10 cellular contexts compared by ENCODE assay signal in genomic region chr19:3554254-3555083, GRCh38. TPM values are rescaled to one million over a fixed set of nuclear protein-coding genes. Genes with fewer than 3 reads are reported as not detected.
DNase-seq lines count a peak whose midpoint lies in the region; ATAC-seq, FAIRE-seq and TF ChIP-seq lines count a peak whose summit lies in the region.
"Had no signal": no experiment of that assay in that cellular context is flagged by ENCODE, and none has a peak within 500 bp of the region (broad histone marks: within the 10 kb centered on the region; RNA-seq: fewer than 3 reads in every experiment).

No MANE protein-coding gene starts in this region.

- H3K9ac ChIP-seq in GM12878 (ENCODE audit: control insufficient read depth, insufficient read depth, low read length): peak overlapping the region; percentile 1

- no peak for TF ChIP-seq POLR2A in GM12878 (IDR thresholded peaks at IDR 0.05; ENCODE audit: low read depth, low read length)

- H3K9me3 ChIP-seq in Caco-2 (no peaks in the 10 kb centered on the region), OCI-LY7 (ENCODE audit: low read length) (no peaks in the 10 kb centered on the region), GM12878 (replicated peaks; ENCODE audit: control insufficient read depth, insufficient read depth, low read length) (no peaks in the 10 kb centered on the region)

- ATAC-seq in GM12878: no peak

- TF ChIP-seq CTCF in Caco-2 (IDR thresholded peaks at IDR 0.05; ENCODE audit: insufficient read depth in 1 of 2, low read depth in 1 of 2, low read length in 1 of 2, severe bottlenecking in 1 of 2, unreplicated experiment in 1 of 2) (no peak), OCI-LY7 (conservative IDR thresholded peaks at IDR 0.05; ENCODE audit: low read length) (no peak), GM12878 (IDR thresholded peaks at IDR 0.05 in 2 of 3, conservative IDR thresholded peaks at IDR 0.05 in 1 of 3; ENCODE audit: control insufficient read depth in 2 of 3, extremely low read depth in 1 of 3, insufficient read depth in 1 of 3, low read depth in 3 of 3, low read length in 3 of 3) (no peak), neural crest cell (conservative IDR thresholded peaks at IDR 0.05) (no peak)

- H3K4me1 Mint-ChIP-seq in Caco-2 (ENCODE audit: low read depth, unreplicated experiment): peaks cover 10% of the 10 kb centered on the region
- H3K4me1 Mint-ChIP-seq in neural crest cell: peaks cover 25% of the 10 kb centered on the region

- H4K20me1 ChIP-seq in OCI-LY7 (ENCODE audit: insufficient read depth, low read length) (0 out of 2 replicates have a peak, but pooled peaks cover 4% of the 10 kb centered on the region), GM12878 (ENCODE audit: control insufficient read depth, insufficient read depth) (no peaks in the 10 kb centered on the region)

- WGBS in GM12878 (ENCODE audit: insufficient coverage, insufficient replicate concordance, low lambda C conversion rate, missing lambda C conversion rate): 71% methylated on average over 20 of the region's 21 CpGs

- no peaks in the 10 kb centered on the region for H3K27me3 ChIP-seq in Caco-2 (replicated peaks; ENCODE audit: control insufficient read depth, insufficient read depth, low read length)
- H3K27me3 ChIP-seq in GM12878 (replicated peaks in 1 of 2; ENCODE audit: control insufficient read depth in 2 of 2, insufficient read depth in 2 of 2, low read length in 1 of 2): no peaks in the 10 kb centered on the region

- CTCF ChIA-PET in Caco-2 (lab: Charles Lee) (no interaction called here), OCI-LY7 (lab: Charles Lee; ENCODE audit: unreplicated experiment) (no interaction called here), GM12878 (lab: Yijun Ruan, JAX) (interaction anchor here (1.1 to 3.4 kb wide), 5 partner anchors 9 to 145 kb away, joined by 3 to 20 read pairs (median 6); partner anchors contain the start of gene PIP5K1C)

- no peak for DNase-seq in Caco-2
- peak; percentile 69 for DNase-seq in OCI-LY7 (ENCODE audit: low spot score)
- DNase-seq in GM12878 (ENCODE audit: low read depth, low spot score): no peak
- DNase-seq in neural crest cell (ENCODE audit: low read depth, low spot score): no peak
- DNase-seq in HuH-7.5 (ENCODE audit: low spot score): no peak
- no peak for DNase-seq in hypothalamus (lab: John Stamatoyannopoulos, UW)
- no peak for DNase-seq in NOMO-1 treated with DMSO at 0.1 percent for 48 hours (lab: John Stamatoyannopoulos, UW; ENCODE audit: unreplicated experiment)
- no peak for DNase-seq in dedifferentiated amniotic fluid mesenchymal stem cell (ENCODE audit: extremely low spot score)

- SMC1A ChIA-PET in GM12878 (lab: Charles Lee; ENCODE audit: uncharacterized antibody, unreplicated experiment): interaction anchor here (0.6 kb wide), 1 partner anchor 49 kb away, joined by 3 read pairs; no protein-coding TSS in a partner anchor

- H3K9me3 Mint-ChIP-seq in Caco-2 (ENCODE audit: unreplicated experiment) (no peaks in the 10 kb centered on the region), neural crest cell (no peaks in the 10 kb centered on the region)

- H3K27ac Mint-ChIP-seq in Caco-2 (ENCODE audit: unreplicated experiment) (no peak overlapping the region), neural crest cell (ENCODE audit: unreplicated experiment) (peak overlapping the region; percentile 62)

- intact Hi-C loops in Caco-2 (cut with micrococcal nuclease; ENCODE audit: unreplicated experiment) (loop anchor here (10.0 kb wide), 1 partner anchor 70 kb away; the partner anchor contains the start of gene CACTIN), OCI-LY7 (cut with micrococcal nuclease; ENCODE audit: unreplicated experiment) (no loop called here), GM12878 (cut with micrococcal nuclease; ENCODE audit: unreplicated experiment) (loop anchor here (5.0 kb wide), 1 partner anchor 73 kb away; the partner anchor contains the start of gene CACTIN)

- H3K4me2 ChIP-seq in OCI-LY7 (ENCODE audit: low read length) (peak overlapping the region; percentile 72), GM12878 (ENCODE audit: control insufficient read depth, insufficient read depth) (peak overlapping the region; percentile 75)

- H2AFZ ChIP-seq in OCI-LY7 (ENCODE audit: low read length) (peak overlapping the region; percentile 6; the same call in 1 of the 2 replicates), GM12878 (ENCODE audit: control insufficient read depth, low read depth, low read length) (peak overlapping the region; percentile 35)

- in situ Hi-C loops in GM12878 (cut with MboI): no loop called here

- H3K36me3 Mint-ChIP-seq in Caco-2 (ENCODE audit: insufficient read depth, unreplicated experiment) (peaks cover 37% of the 10 kb centered on the region), neural crest cell (ENCODE audit: low read depth) (no peaks in the 10 kb centered on the region)

- H3K4me1 ChIP-seq in Caco-2 (no peaks in the 10 kb centered on the region), OCI-LY7 (ENCODE audit: insufficient read depth, low read length, poor library complexity, severe bottlenecking) (peaks cover 60% of the 10 kb centered on the region), GM12878 (ENCODE audit: control insufficient read depth, insufficient read depth, low read length) (peaks cover 28% of the 10 kb centered on the region)

- POLR2A ChIA-PET in Caco-2 (lab: Charles Lee): no interaction called here
- POLR2A ChIA-PET in OCI-LY7 (lab: Charles Lee): interaction anchor here (0.5 to 0.7 kb wide), 4 partner anchors 10 to 74 kb away, joined by 4 to 6 read pairs (median 4); partner anchors contain the start of gene SMIM24
- POLR2A ChIA-PET in GM12878 (lab: Charles Lee): interaction anchor here (0.6 to 1.3 kb wide), 10 partner anchors 10 to 1143 kb away, joined by 3 to 6 read pairs (median 4); partner anchors contain the start of gene MRPL54

- no peak for TF ChIP-seq RAD21 in GM12878 (IDR thresholded peaks at IDR 0.05; ENCODE audit: insufficient read depth, low read depth, low read length)

- H3K9me2 ChIP-seq in OCI-LY7 (ENCODE audit: insufficient read depth, low read length): no peaks in the 10 kb centered on the region

- TF ChIP-seq EP300 in GM12878 (IDR thresholded peaks at IDR 0.05; ENCODE audit: borderline replicate concordance in 1 of 2, control insufficient read depth in 1 of 2, low read depth in 2 of 2, low read length in 2 of 2): no peak

- H3K4me3 Mint-ChIP-seq in Caco-2 (ENCODE audit: unreplicated experiment) (no peak overlapping the region), neural crest cell (peak overlapping the region; percentile 64)

- no peaks in the 10 kb centered on the region for H3K36me3 ChIP-seq in Caco-2 (ENCODE audit: control insufficient read depth, insufficient read depth, low read length)
- peaks cover 6% of the 10 kb centered on the region; the same call in 1 of the 2 replicates for H3K36me3 ChIP-seq in OCI-LY7 (ENCODE audit: insufficient read depth, low read length)
- peaks cover 0 to 2% of the 10 kb centered on the region in 2 experiments; a peak in 2 of 4 replicates for H3K36me3 ChIP-seq in GM12878 (ENCODE audit: control insufficient read depth in 2 of 2, insufficient read depth in 2 of 2, low read length in 1 of 2)

- H3K27ac ChIP-seq in OCI-LY7 (ENCODE audit: low read depth, low read length, poor library complexity, severe bottlenecking) (peak overlapping the region; percentile 72), GM12878 (ENCODE audit: control insufficient read depth, insufficient read depth) (peak overlapping the region; percentile 28)

- no peaks in the 10 kb centered on the region for H3K27me3 Mint-ChIP-seq in Caco-2 (ENCODE audit: insufficient read depth, unreplicated experiment)
- peaks cover 2% of the 10 kb centered on the region for H3K27me3 Mint-ChIP-seq in neural crest cell (ENCODE audit: low read depth)

- H3K79me2 ChIP-seq in OCI-LY7 (ENCODE audit: insufficient read depth, low read depth, low read length) (peaks cover 41% of the 10 kb centered on the region; the same call in 1 of the 2 replicates), GM12878 (ENCODE audit: control insufficient read depth, insufficient read depth, low read length) (peaks cover 37% of the 10 kb centered on the region)

- no peak for FAIRE-seq in GM12878 (lab: Jason Lieb, UNC)

- BruUV-seq in Caco-2 (replicated peaks; lab: Mats Ljungman, UMichigan) (TSS peak; percentile 63), OCI-LY7 (replicated peaks; lab: Mats Ljungman, UMichigan) (TSS peak; percentile 74), GM12878 (replicated peaks; lab: Mats Ljungman, UMichigan) (TSS peak; percentile 80)

- no peak overlapping the region for H3K4me3 ChIP-seq in Caco-2 (ENCODE audit: low read depth, low read length)
- peak overlapping the region; percentile 52 for H3K4me3 ChIP-seq in OCI-LY7 (ENCODE audit: low read depth, low read length, poor library complexity, severe bottlenecking)
- H3K4me3 ChIP-seq in GM12878: peak overlapping the region; percentile 94

- RAD21 ChIA-PET in GM12878 (lab: Charles Lee; ENCODE audit: unreplicated experiment): interaction anchor here (1.0 to 1.2 kb wide), 3 partner anchors 29 to 208 kb away, joined by 3 to 5 read pairs (median 4); partner anchors contain the start of gene MRPL54

RNA-seq across cellular contexts. Expression of gene MFSD12, which starts 2.9 kb away (rescaled TPM):
- total RNA-seq in Caco-2 (2022): 60.6 and 61.7 TPM in 2 replicates
- total RNA-seq in OCI-LY7 (2014; rRNA removed; shearing (Covaris generic)): 74.4 and 79.4 TPM in 2 replicates
- total RNA-seq in OCI-LY7 (2022): 72.6 and 78.8 TPM in 2 replicates
- 108 and 117 TPM in 2 replicates for total RNA-seq in GM12878 (2013; cell fraction: nucleolus; rRNA removed)
- total RNA-seq in GM12878 (2014; rRNA removed): 49.1 and 50.5 TPM in 2 replicates
- 14.2 and 15.3 TPM in 2 replicates for total RNA-seq in GM12878 (2014; rRNA removed; fragmentation: Illumina TruSeq; extraction: Trizol)
- total RNA-seq in GM12878 (2021): 56.3 and 65.9 TPM in 2 replicates
- 6.7 TPM for polyA plus RNA-seq in GM12878 (2011; ENCODE audit: low read depth)
- 8.4 and 18.2 TPM in 2 replicates for polyA plus RNA-seq in GM12878 (2011; rRNA removed)
- 24.8 and 37.2 TPM in 2 replicates for polyA plus RNA-seq in GM12878 (2011; cell fraction: cytosol; rRNA removed)
- 98.5 and 132 TPM in 2 replicates for polyA plus RNA-seq in GM12878 (2011; cell fraction: nucleus; rRNA removed)
- polyA plus RNA-seq in GM12878 (2012): 28.8 and 29.4 TPM in 2 replicates
- polyA plus RNA-seq in GM12878 (2014; fragmentation: Illumina TruSeq; extraction: Trizol): 6.6 and 13.8 TPM in 2 replicates
- 1 to 10 TPM in 1 of 2 experiments, under 1 TPM in 1; 0.58 to 1.9 TPM for polyA plus RNA-seq in GM12878 (2014; fragmentation: Nextera tagmentation; extraction: Ambion mirVana)
- polyA plus RNA-seq in GM12878 (2014; rRNA removed): 53.8 and 71.4 TPM in 2 replicates
- 10 to 100 TPM in 1 of 2 experiments, 1 to 10 TPM in 1; 7.3 to 25.0 TPM for polyA plus RNA-seq in GM12878 (2016; fragmentation: Nextera tagmentation; extraction: Ambion mirVana)
- 15.9 and 23.6 TPM in 2 replicates for polyA minus RNA-seq in GM12878 (2011; rRNA and poly(A)+ RNA removed)
- polyA minus RNA-seq in GM12878 (2011; cell fraction: cytosol; rRNA and poly(A)+ RNA removed): 25.9 and 34.3 TPM in 2 replicates
- 17.0 and 35.6 TPM in 2 replicates for polyA minus RNA-seq in GM12878 (2011; cell fraction: nucleus; rRNA and poly(A)+ RNA removed)
- 72.7 and 79.1 TPM in 2 replicates for total RNA-seq in neural crest cell

RNA-seq across cellular contexts. Expression of gene TEKTIP1, which starts 15.5 kb away (rescaled TPM):
- total RNA-seq in Caco-2 (2022) (1.5 and 1.9 TPM in 2 replicates), OCI-LY7 (2022) (7.0 and 9.7 TPM in 2 replicates), GM12878 (2014; rRNA removed) (not detected in 2 replicates), GM12878 (2014; rRNA removed; fragmentation: Illumina TruSeq; extraction: Trizol) (not detected in 2 replicates), GM12878 (2021) (1.7 and 2.6 TPM in 2 replicates), neural crest cell (1.1 and 2.0 TPM in 2 replicates)
- 0.44 and 1.1 TPM in 2 replicates for total RNA-seq in OCI-LY7 (2014; rRNA removed; shearing (Covaris generic))
- total RNA-seq in GM12878 (2013; cell fraction: nucleolus; rRNA removed): not detected in 2 replicates
- polyA plus RNA-seq in GM12878 (2011; ENCODE audit: low read depth): not detected
- polyA plus RNA-seq in GM12878 (2011; rRNA removed) (0.18 TPM in 1 of 2 replicates, not detected in the other), GM12878 (2014; fragmentation: Illumina TruSeq; extraction: Trizol) (not detected in 2 replicates), GM12878 (2014; fragmentation: Nextera tagmentation; extraction: Ambion mirVana) (not detected), GM12878 (2014; rRNA removed) (0.69 and 1.1 TPM in 2 replicates), GM12878 (2016; fragmentation: Nextera tagmentation; extraction: Ambion mirVana) (under 1 TPM; 0.45 to 0.60 TPM)
- polyA plus RNA-seq in GM12878 (2011; cell fraction: cytosol; rRNA removed): 0.10 and 0.25 TPM in 2 replicates
- polyA plus RNA-seq in GM12878 (2011; cell fraction: nucleus; rRNA removed): 5.2 and 5.7 TPM in 2 replicates
- 0.62 and 1.1 TPM in 2 replicates for polyA plus RNA-seq in GM12878 (2012)
- polyA minus RNA-seq in GM12878 (2011; rRNA and poly(A)+ RNA removed): not detected in 2 replicates
- polyA minus RNA-seq in GM12878 (2011; cell fraction: cytosol; rRNA and poly(A)+ RNA removed): not detected in 2 replicates
- 0.77 TPM in 1 of 2 replicates, not detected in the other for polyA minus RNA-seq in GM12878 (2011; cell fraction: nucleus; rRNA and poly(A)+ RNA removed)
- total RNA-seq: H4, M059J had no signal

RNA-seq across cellular contexts. Expression of gene HMG20B, which starts 18.3 kb away (rescaled TPM):
- total RNA-seq in Caco-2 (2022) (33.9 and 34.5 TPM in 2 replicates), OCI-LY7 (2022) (91.0 and 108 TPM in 2 replicates), GM12878 (2014; rRNA removed) (62.9 and 68.5 TPM in 2 replicates), GM12878 (2014; rRNA removed; fragmentation: Illumina TruSeq; extraction: Trizol) (21.8 and 22.5 TPM in 2 replicates), GM12878 (2021) (80.9 and 86.4 TPM in 2 replicates), neural crest cell (76.2 and 79.6 TPM in 2 replicates)
- total RNA-seq in OCI-LY7 (2014; rRNA removed; shearing (Covaris generic)): 105 and 119 TPM in 2 replicates
- 16.4 and 20.5 TPM in 2 replicates for total RNA-seq in GM12878 (2013; cell fraction: nucleolus; rRNA removed)
- polyA plus RNA-seq in GM12878 (2011; ENCODE audit: low read depth): 20.6 TPM
- polyA plus RNA-seq in GM12878 (2011; rRNA removed) (22.7 and 30.4 TPM in 2 replicates), GM12878 (2014; fragmentation: Illumina TruSeq; extraction: Trizol) (7.8 and 12.9 TPM in 2 replicates), GM12878 (2014; fragmentation: Nextera tagmentation; extraction: Ambion mirVana) (1 to 10 TPM in 1 of 2 experiments, under 1 TPM in 1; 0.37 to 1.8 TPM), GM12878 (2014; rRNA removed) (92.7 and 104 TPM in 2 replicates), GM12878 (2016; fragmentation: Nextera tagmentation; extraction: Ambion mirVana) (10 to 100 TPM; 63.6 to 69.1 TPM)
- polyA plus RNA-seq in GM12878 (2011; cell fraction: cytosol; rRNA removed): 33.5 and 57.7 TPM in 2 replicates
- polyA plus RNA-seq in GM12878 (2011; cell fraction: nucleus; rRNA removed): 106 and 137 TPM in 2 replicates
- 52.1 and 53.5 TPM in 2 replicates for polyA plus RNA-seq in GM12878 (2012)
- 4.9 and 10.6 TPM in 2 replicates for polyA minus RNA-seq in GM12878 (2011; rRNA and poly(A)+ RNA removed)
- 21.8 and 28.1 TPM in 2 replicates for polyA minus RNA-seq in GM12878 (2011; cell fraction: cytosol; rRNA and poly(A)+ RNA removed)
- polyA minus RNA-seq in GM12878 (2011; cell fraction: nucleus; rRNA and poly(A)+ RNA removed): 8.1 and 14.1 TPM in 2 replicates

RNA-seq across cellular contexts. Expression of gene GIPC3, which starts 30.8 kb away (rescaled TPM):
- total RNA-seq in Caco-2 (2022) (not detected in 2 replicates), OCI-LY7 (2022) (not detected in 2 replicates), GM12878 (2014; rRNA removed) (not detected in 2 replicates), GM12878 (2014; rRNA removed; fragmentation: Illumina TruSeq; extraction: Trizol) (not detected in 2 replicates), GM12878 (2021) (not detected in 2 replicates), neural crest cell (0.19 and 0.25 TPM in 2 replicates)
- total RNA-seq in OCI-LY7 (2014; rRNA removed; shearing (Covaris generic)): not detected in 2 replicates
- not detected in 2 replicates for total RNA-seq in GM12878 (2013; cell fraction: nucleolus; rRNA removed)
- polyA plus RNA-seq in GM12878 (2011; ENCODE audit: low read depth): 0.07 TPM
- polyA plus RNA-seq in GM12878 (2011; rRNA removed) (not detected in 2 replicates), GM12878 (2014; fragmentation: Illumina TruSeq; extraction: Trizol) (not detected in 2 replicates), GM12878 (2014; fragmentation: Nextera tagmentation; extraction: Ambion mirVana) (not detected), GM12878 (2014; rRNA removed) (not detected in 2 replicates), GM12878 (2016; fragmentation: Nextera tagmentation; extraction: Ambion mirVana) (not detected)
- not detected in 2 replicates for polyA plus RNA-seq in GM12878 (2011; cell fraction: cytosol; rRNA removed)
- not detected in 2 replicates for polyA plus RNA-seq in GM12878 (2011; cell fraction: nucleus; rRNA removed)
- 0.08 and 0.13 TPM in 2 replicates for polyA plus RNA-seq in GM12878 (2012)
- polyA minus RNA-seq in GM12878 (2011; rRNA and poly(A)+ RNA removed): not detected in 2 replicates
- polyA minus RNA-seq in GM12878 (2011; cell fraction: cytosol; rRNA and poly(A)+ RNA removed): not detected in 2 replicates
- not detected in 2 replicates for polyA minus RNA-seq in GM12878 (2011; cell fraction: nucleus; rRNA and poly(A)+ RNA removed)
- total RNA-seq: H4, M059J had no signal

RNA-seq across cellular contexts. Expression of gene FZR1, which starts 48.4 kb away (rescaled TPM):
- total RNA-seq in Caco-2 (2022) (58.1 and 59.1 TPM in 2 replicates), OCI-LY7 (2022) (65.3 and 67.9 TPM in 2 replicates), GM12878 (2014; rRNA removed) (30.6 and 35.1 TPM in 2 replicates), GM12878 (2014; rRNA removed; fragmentation: Illumina TruSeq; extraction: Trizol) (9.6 and 12.3 TPM in 2 replicates), GM12878 (2021) (42.8 and 44.2 TPM in 2 replicates), neural crest cell (63.2 and 67.8 TPM in 2 replicates)
- 39.8 and 61.2 TPM in 2 replicates for total RNA-seq in OCI-LY7 (2014; rRNA removed; shearing (Covaris generic))
- 36.7 and 46.1 TPM in 2 replicates for total RNA-seq in GM12878 (2013; cell fraction: nucleolus; rRNA removed)
- 8.7 TPM for polyA plus RNA-seq in GM12878 (2011; ENCODE audit: low read depth)
- polyA plus RNA-seq in GM12878 (2011; rRNA removed) (13.0 and 28.1 TPM in 2 replicates), GM12878 (2014; fragmentation: Illumina TruSeq; extraction: Trizol) (2.2 and 15.4 TPM in 2 replicates), GM12878 (2014; fragmentation: Nextera tagmentation; extraction: Ambion mirVana) (under 1 TPM; 0.11 to 0.55 TPM), GM12878 (2014; rRNA removed) (30.8 and 46.7 TPM in 2 replicates), GM12878 (2016; fragmentation: Nextera tagmentation; extraction: Ambion mirVana) (10 to 100 TPM; 33.5 to 36.2 TPM)
- 28.1 and 37.0 TPM in 2 replicates for polyA plus RNA-seq in GM12878 (2011; cell fraction: cytosol; rRNA removed)
- 131 and 138 TPM in 2 replicates for polyA plus RNA-seq in GM12878 (2011; cell fraction: nucleus; rRNA removed)
- 25.6 and 34.9 TPM in 2 replicates for polyA plus RNA-seq in GM12878 (2012)
- 17.0 and 37.1 TPM in 2 replicates for polyA minus RNA-seq in GM12878 (2011; rRNA and poly(A)+ RNA removed)
- polyA minus RNA-seq in GM12878 (2011; cell fraction: cytosol; rRNA and poly(A)+ RNA removed): 20.7 and 28.9 TPM in 2 replicates
- 23.3 and 26.6 TPM in 2 replicates for polyA minus RNA-seq in GM12878 (2011; cell fraction: nucleus; rRNA and poly(A)+ RNA removed)
